Comparison of ENCODE assay signal across 7 cellular contexts in the genomic region with DNA sequence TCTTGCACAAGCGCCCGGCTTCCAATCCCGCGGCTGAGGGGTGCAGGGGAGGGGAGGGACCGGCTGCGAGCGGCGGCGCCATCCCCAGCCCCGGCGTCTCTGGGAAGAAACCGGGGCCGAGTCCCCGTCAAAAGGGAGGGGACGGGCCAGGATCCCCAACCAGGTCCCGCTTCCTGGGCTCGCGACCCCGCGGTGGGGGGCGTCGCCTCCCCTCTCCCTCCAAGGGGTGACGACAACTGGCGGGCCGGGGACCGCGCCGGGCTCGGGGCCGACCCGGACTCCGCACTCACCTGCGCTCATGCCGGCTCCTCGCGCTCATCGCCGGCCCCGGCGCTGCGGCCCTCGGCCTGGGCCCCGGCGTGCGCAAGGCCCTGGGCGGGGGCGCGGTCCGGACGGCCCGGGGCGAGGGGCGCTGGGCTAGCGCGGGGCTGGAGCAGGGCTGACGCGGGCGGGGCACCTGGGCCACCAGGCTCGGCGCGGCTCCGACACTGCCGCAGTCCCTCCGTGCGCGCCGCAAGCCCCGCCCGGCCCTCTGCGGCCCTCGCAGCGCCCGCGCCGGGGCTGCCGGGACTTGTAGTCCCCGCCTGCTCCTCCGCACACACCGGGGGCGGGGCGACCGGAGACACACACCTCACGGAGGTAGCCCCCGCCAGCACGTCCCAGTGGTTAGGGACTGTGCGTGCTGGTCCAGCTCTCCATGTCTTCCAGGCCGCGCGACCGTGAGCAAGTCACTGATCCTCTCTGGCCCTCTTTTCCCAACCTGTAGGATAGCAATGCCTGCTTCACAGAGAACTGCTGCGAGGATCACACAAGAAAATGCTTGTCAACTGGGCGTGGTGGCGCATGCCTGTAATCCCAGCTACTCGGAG. TPM values are rescaled to one million over a fixed set of nuclear protein-coding genes. Genes with fewer than 3 reads are reported as not detected.
DNase-seq lines count a peak whose midpoint lies in the region; ATAC-seq and TF ChIP-seq lines count a peak whose summit lies in the region.

A gene with protein sequence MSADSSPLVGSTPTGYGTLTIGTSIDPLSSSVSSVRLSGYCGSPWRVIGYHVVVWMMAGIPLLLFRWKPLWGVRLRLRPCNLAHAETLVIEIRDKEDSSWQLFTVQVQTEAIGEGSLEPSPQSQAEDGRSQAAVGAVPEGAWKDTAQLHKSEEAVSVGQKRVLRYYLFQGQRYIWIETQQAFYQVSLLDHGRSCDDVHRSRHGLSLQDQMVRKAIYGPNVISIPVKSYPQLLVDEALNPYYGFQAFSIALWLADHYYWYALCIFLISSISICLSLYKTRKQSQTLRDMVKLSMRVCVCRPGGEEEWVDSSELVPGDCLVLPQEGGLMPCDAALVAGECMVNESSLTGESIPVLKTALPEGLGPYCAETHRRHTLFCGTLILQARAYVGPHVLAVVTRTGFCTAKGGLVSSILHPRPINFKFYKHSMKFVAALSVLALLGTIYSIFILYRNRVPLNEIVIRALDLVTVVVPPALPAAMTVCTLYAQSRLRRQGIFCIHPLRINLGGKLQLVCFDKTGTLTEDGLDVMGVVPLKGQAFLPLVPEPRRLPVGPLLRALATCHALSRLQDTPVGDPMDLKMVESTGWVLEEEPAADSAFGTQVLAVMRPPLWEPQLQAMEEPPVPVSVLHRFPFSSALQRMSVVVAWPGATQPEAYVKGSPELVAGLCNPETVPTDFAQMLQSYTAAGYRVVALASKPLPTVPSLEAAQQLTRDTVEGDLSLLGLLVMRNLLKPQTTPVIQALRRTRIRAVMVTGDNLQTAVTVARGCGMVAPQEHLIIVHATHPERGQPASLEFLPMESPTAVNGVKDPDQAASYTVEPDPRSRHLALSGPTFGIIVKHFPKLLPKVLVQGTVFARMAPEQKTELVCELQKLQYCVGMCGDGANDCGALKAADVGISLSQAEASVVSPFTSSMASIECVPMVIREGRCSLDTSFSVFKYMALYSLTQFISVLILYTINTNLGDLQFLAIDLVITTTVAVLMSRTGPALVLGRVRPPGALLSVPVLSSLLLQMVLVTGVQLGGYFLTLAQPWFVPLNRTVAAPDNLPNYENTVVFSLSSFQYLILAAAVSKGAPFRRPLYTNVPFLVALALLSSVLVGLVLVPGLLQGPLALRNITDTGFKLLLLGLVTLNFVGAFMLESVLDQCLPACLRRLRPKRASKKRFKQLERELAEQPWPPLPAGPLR (minus strand): TSS at position 490 of the 869 bp plus-strand sequence. CDS start 190 bp downstream, at position 300.

- in situ Hi-C loops in gastrocnemius medialis (cut with MboI; ENCODE audit: low sequenced_read_pairs in 4 of 4): no loop called here

- TF ChIP-seq CTCF in body of pancreas (IDR thresholded peaks at IDR 0.05): no peak
- no peak for TF ChIP-seq CTCF in gastrocnemius medialis (IDR thresholded peaks at IDR 0.05 in 4 of 5, conservative IDR thresholded peaks at IDR 0.05 in 1 of 5)

- H3K27me3 ChIP-seq in body of pancreas (no peaks in the 10 kb centered on the region), iPS DF 6.9 (ENCODE audit: control insufficient read depth, insufficient read depth, low read length) (no peaks in the 10 kb centered on the region), gastrocnemius medialis (no peaks in the 10 kb centered on the region)

- peak in 1 of 3 donors; percentile 36 for TF ChIP-seq POLR2A in body of pancreas (IDR thresholded peaks at IDR 0.05)
- TF ChIP-seq POLR2A in gastrocnemius medialis (IDR thresholded peaks at IDR 0.05): peak; percentile 53 to 63

- WGBS in body of pancreas, 2 donors: 0 to 1% methylated on average over 1 to 85 of the region's 94 CpGs
- no CpG with 5 or more reads among the region's 94 CpGs for WGBS in iPS DF 6.9 (ENCODE audit: insufficient coverage, insufficient read length)

- H3K27ac ChIP-seq in body of pancreas (peak within 1 kb of the TSS; percentile 47 to 71 (median 66)), iPS DF 6.9 (ENCODE audit: low read length) (no peak within 1 kb of the TSS), gastrocnemius medialis (peak within 1 kb of the TSS; percentile 21 to 70 (median 56))

- H3K9me3 ChIP-seq in body of pancreas (no peaks in the 10 kb centered on the region), iPS DF 6.9 (ENCODE audit: control insufficient read depth, insufficient read depth, low read length) (no peaks in the 10 kb centered on the region), gastrocnemius medialis (no peaks in the 10 kb centered on the region)

- DNase-seq in NCI-H187 (lab: John Stamatoyannopoulos, UW) (peak; percentile 31 to 84), UCSD-AML1 (lab: John Stamatoyannopoulos, UW; ENCODE audit: unreplicated experiment) (peak; percentile 85), body of pancreas (peak; percentile 84 to 92 (median 86)), iPS DF 6.9 (ENCODE audit: low read depth, low spot score) (peak; percentile 74), gastrocnemius medialis (peak; percentile 58 to 75)

- ATAC-seq in GM18498 (IDR thresholded peaks at IDR 0.05; ENCODE audit: unreplicated experiment) (peak; percentile 91), HG02870 (IDR thresholded peaks at IDR 0.05; ENCODE audit: unreplicated experiment) (peak; percentile 86), body of pancreas (peak; percentile 92), gastrocnemius medialis (peak; percentile 88 to 90)

- H3K36me3 ChIP-seq in body of pancreas (replicated peaks in 1 of 2; ENCODE audit: insufficient read depth in 1 of 2, low read depth in 2 of 2) (no peaks in the 10 kb centered on the region), iPS DF 6.9 (ENCODE audit: control insufficient read depth, insufficient read depth, low read length) (no peaks in the 10 kb centered on the region), gastrocnemius medialis (no peaks in the 10 kb centered on the region)

- intact Hi-C loops in body of pancreas (cut with DNase I): no loop called here
- intact Hi-C loops in gastrocnemius medialis (cut with DNase I; ENCODE audit: low total_unique reads): loop anchor here (5.0 kb wide), 1 partner anchor 41 kb away; the partner anchor contains the start of gene SDHB

- peak within 1 kb of the TSS; percentile 66 to 83 for H3K4me3 ChIP-seq in body of pancreas
- H3K4me3 ChIP-seq in iPS DF 6.9 (ENCODE audit: low read length): peak within 1 kb of the TSS; percentile 89
- H3K4me3 ChIP-seq in gastrocnemius medialis: peak within 1 kb of the TSS; percentile 75 to 87 (median 79)

- peaks cover 35% of the 10 kb centered on the region for H3K4me1 ChIP-seq in body of pancreas
- peaks cover 20% of the 10 kb centered on the region for H3K4me1 ChIP-seq in iPS DF 6.9 (ENCODE audit: control insufficient read depth, insufficient read depth, low read length)
- peaks cover 11 to 25% of the 10 kb centered on the region in 2 donors for H3K4me1 ChIP-seq in gastrocnemius medialis

RNA-seq across cellular contexts. Expression of the gene that starts here (rescaled TPM):
- total RNA-seq in body of pancreas (10 to 100 TPM; 56.8 to 61.0 TPM), gastrocnemius medialis (10 to 100 TPM; 17.9 to 37.0 (median 26.8) TPM)
